12 cellular contexts compared by ENCODE assay signal in genomic region chrX:152898442-152898841, GRCh38. TPM values are rescaled to one million over a fixed set of nuclear protein-coding genes. Genes with fewer than 3 reads are reported as not detected.
DNase-seq lines count a peak whose midpoint lies in the region; ATAC-seq, FAIRE-seq and TF ChIP-seq lines count a peak whose summit lies in the region.
"Had no signal": no experiment of that assay in that cellular context is flagged by ENCODE, and none has a peak within 500 bp of the region (broad histone marks: within the 10 kb centered on the region; RNA-seq: fewer than 3 reads in every experiment).

No MANE protein-coding gene starts in this region.

- H3K9me1 ChIP-seq in keratinocyte (ENCODE audit: control insufficient read depth, extremely low read depth, insufficient read depth, low read length), result no peaks in the 10 kb centered on the region

- TF ChIP-seq EP300 in suprapubic skin (IDR thresholded peaks at IDR 0.05), result no peak

- ATAC-seq in HG02623 (IDR thresholded peaks at IDR 0.05; ENCODE audit: unreplicated experiment), result no peak
- no peak for ATAC-seq in GM19463 (IDR thresholded peaks at IDR 0.05; ENCODE audit: unreplicated experiment)

- TF ChIP-seq POLR2A in suprapubic skin (IDR thresholded peaks at IDR 0.05), result no peak

- 57% methylated on average over 8 of the region's 10 CpGs for whole genome bisulfite sequencing in suprapubic skin

- H3K27ac ChIP-seq in keratinocyte (ENCODE audit: control insufficient read depth, insufficient read depth, low read length) (no peak overlapping the region), suprapubic skin (peak overlapping the region; percentile 56)
- H3K27ac ChIP-seq: heart right ventricle, KMS-11 had no signal

- DNase-seq in HAP-1 (ENCODE audit: low spot score in 2 of 2) (no peak), bronchial epithelial cell (ENCODE audit: low read depth) (no peak), keratinocyte (ENCODE audit: low read depth, low spot score) (no peak), suprapubic skin (ENCODE audit: low spot score in 2 of 2) (no peak), cerebellum (ENCODE audit: low spot score) (no peak)
- no peak for DNase-seq in stimulated activated CD4-positive, alpha-beta T cell treated with anti-CD3 and anti-CD28 coated beads, Interleukin-2, amount 100 ng/mL, for 24 hours
- DNase-seq: heart right ventricle, NCI-H187 treated with DMSO at 0.1 percent for 48 hours, retina had no signal

- H3K36me3 ChIP-seq in HAP-1 (replicated peaks) (no peaks in the 10 kb centered on the region), bronchial epithelial cell (ENCODE audit: control insufficient read depth, insufficient read depth, low read length) (peaks cover 8% of the 10 kb centered on the region), keratinocyte (ENCODE audit: control insufficient read depth in 2 of 2, extremely low read depth in 1 of 2, insufficient read depth in 2 of 2, low read length in 2 of 2) (no peaks in the 10 kb centered on the region), suprapubic skin (no peaks in the 10 kb centered on the region)
- H3K36me3 ChIP-seq: heart right ventricle had no signal

- no peaks in the 10 kb centered on the region for H4K20me1 ChIP-seq in keratinocyte (ENCODE audit: control insufficient read depth, extremely low read depth, insufficient read depth, low read length)

- no peak overlapping the region for H2AFZ ChIP-seq in keratinocyte (ENCODE audit: control insufficient read depth, low read length)

- H3K4me3 ChIP-seq in HAP-1 (peak overlapping the region; percentile 38), bronchial epithelial cell (ENCODE audit: low read depth, low read length) (peak overlapping the region; percentile 62), keratinocyte (ENCODE audit: control insufficient read depth in 2 of 3, extremely low read depth in 1 of 3, insufficient read depth in 2 of 3, low read depth in 1 of 3, low read length in 3 of 3) (peak overlapping the region; percentile 46 to 63 (median 46)), suprapubic skin (peak overlapping the region; percentile 42)

- peak overlapping the region; percentile 39 for H3K9ac ChIP-seq in keratinocyte (ENCODE audit: control insufficient read depth, extremely low read depth, insufficient read depth, low read length)
- H3K9ac ChIP-seq: KMS-11 had no signal

- H3K27me3 ChIP-seq in HAP-1 (ENCODE audit: low read depth), result no peaks in the 10 kb centered on the region
- H3K27me3 ChIP-seq in bronchial epithelial cell (ENCODE audit: control insufficient read depth, insufficient read depth, low read length), result no peaks in the 10 kb centered on the region
- H3K27me3 ChIP-seq in keratinocyte (ENCODE audit: control insufficient read depth, extremely low read depth, insufficient read depth, low read length), result no peaks in the 10 kb centered on the region
- no peaks in the 10 kb centered on the region for H3K27me3 ChIP-seq in suprapubic skin

- no peaks in the 10 kb centered on the region for H3K9me3 ChIP-seq in HAP-1
- H3K9me3 ChIP-seq in keratinocyte (ENCODE audit: control insufficient read depth, low read depth, low read length), result no peaks in the 10 kb centered on the region
- no peaks in the 10 kb centered on the region for H3K9me3 ChIP-seq in suprapubic skin
- H3K9me3 ChIP-seq: heart right ventricle had no signal

- H3K4me1 ChIP-seq in HAP-1 (no peaks in the 10 kb centered on the region), keratinocyte (ENCODE audit: control insufficient read depth, extremely low read depth, insufficient read depth, low read length) (peaks cover 60% of the 10 kb centered on the region), suprapubic skin (peaks cover 24% of the 10 kb centered on the region)
- H3K4me1 ChIP-seq: heart right ventricle had no signal

- dilution Hi-C loops in keratinocyte (cut with MboI; ENCODE audit: extremely low pct_ligation_motif_present, low sequenced_read_pairs), result no loop called here

- H3K4me2 ChIP-seq in keratinocyte (ENCODE audit: control insufficient read depth, extremely low read depth, insufficient read depth, low read depth, low read length), result peak overlapping the region; percentile 70
- H3K4me2 ChIP-seq: KMS-11 had no signal

- in situ Hi-C loops in HAP-1 (cut with MboI; ENCODE audit: low sequenced_read_pairs), result no loop called here

- TF ChIP-seq CTCF in bronchial epithelial cell (IDR thresholded peaks at IDR 0.05; ENCODE audit: insufficient read depth, low read length, severe bottlenecking) (no peak), keratinocyte (optimal IDR thresholded peaks at IDR 0.05 in 1 of 3, IDR thresholded peaks at IDR 0.05 in 1 of 3, conservative IDR thresholded peaks at IDR 0.05 in 1 of 3; ENCODE audit: extremely low read depth in 1 of 3, insufficient read depth in 2 of 3, low read length in 3 of 3) (no peak), suprapubic skin (IDR thresholded peaks at IDR 0.05) (no peak)

- no peaks in the 10 kb centered on the region for H3K79me2 ChIP-seq in keratinocyte (ENCODE audit: control insufficient read depth, insufficient read depth, low read length)

- FAIRE-seq in bronchial epithelial cell (lab: Jason Lieb, UNC) (no peak), keratinocyte (lab: Jason Lieb, UNC) (no peak)

RNA-seq across cellular contexts. Expression of gene ZNF185, which starts 0.6 kb away (rescaled TPM):
- total RNA-seq in bronchial epithelial cell (93.5 and 264 TPM in 2 replicates), suprapubic skin (10 to 100 TPM; 50.1 to 81.3 (median 66.1) TPM), cerebellum (2.9 TPM)
- polyA plus RNA-seq in keratinocyte, result 48.6 to 73.2 TPM (median 55.6 TPM) in 3 replicates
- 30.6 TPM for polyA plus RNA-seq in keratinocyte (2011; ENCODE audit: low read depth)
- polyA plus RNA-seq in keratinocyte (2011; cell fraction: cytosol; rRNA removed), result 36.5 and 56.8 TPM in 2 replicates
- 65.5 and 89.6 TPM in 2 replicates for polyA plus RNA-seq in keratinocyte (2011; cell fraction: nucleus; rRNA removed)
- polyA plus RNA-seq in keratinocyte (2012; ENCODE audit: low replicate concordance), result 32.2 and 96.3 TPM in 2 replicates
- 49.2 to 74.7 TPM (median 58.6 TPM) in 3 replicates for polyA minus RNA-seq in keratinocyte
- polyA minus RNA-seq in keratinocyte (2011; cell fraction: cytosol; rRNA and poly(A)+ RNA removed), result 37.0 TPM
- polyA minus RNA-seq in keratinocyte (2011; cell fraction: nucleus; rRNA and poly(A)+ RNA removed), result 36.8 and 45.4 TPM in 2 replicates

Comparison
In these comparisons a context has a peak if more than half of its experiments do, and no peak if none do; other contexts are left out.
1. RNA of gene ZNF185, which starts 0.6 kb away (total RNA-seq): 93.5 to 264 TPM in bronchial epithelial cell and 50.1 to 81.3 TPM in suprapubic skin; 2.9 TPM in cerebellum (single experiment); every median in the first group is over 10 times any median in the second.
2. Peak in every context shown above with its lines, with median percentiles within 50 percentile points of each other: H3K4me3 ChIP-seq.